ENCODE assay signal across 9 cellular contexts in the genomic region with DNA sequence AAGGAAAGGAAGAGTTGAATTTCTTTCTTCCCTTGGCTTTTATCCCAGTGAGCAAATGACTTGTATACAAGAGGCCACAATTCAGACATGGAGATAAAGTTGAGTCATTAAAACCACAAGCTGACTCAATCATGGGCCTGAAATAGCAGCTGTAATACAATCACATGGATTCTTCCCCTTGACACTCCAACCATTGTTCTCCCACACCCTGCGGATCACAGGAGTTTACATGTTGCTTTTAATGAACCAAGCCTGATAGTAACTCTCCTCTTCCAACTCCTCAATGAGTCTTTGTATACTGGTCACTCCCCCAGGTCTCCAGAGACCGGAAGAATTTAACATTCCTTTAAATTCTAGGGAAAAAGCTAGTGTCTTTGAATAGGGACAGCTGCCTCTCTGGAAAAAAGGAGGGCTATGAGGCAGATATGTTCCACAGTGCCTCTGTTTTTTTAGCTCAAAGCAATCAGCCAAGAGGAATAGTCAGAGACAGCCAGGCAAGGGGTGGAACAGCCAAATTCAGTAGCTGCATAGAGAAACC. TPM values are rescaled to one million over a fixed set of nuclear protein-coding genes. Genes with fewer than 3 reads are reported as not detected.
DNase-seq lines count a peak whose midpoint lies in the region; ATAC-seq and TF ChIP-seq lines count a peak whose summit lies in the region.
"Had no signal": no experiment of that assay in that cellular context is flagged by ENCODE, and none has a peak within 500 bp of the region (broad histone marks: within the 10 kb centered on the region; RNA-seq: fewer than 3 reads in every experiment).

No MANE protein-coding gene starts in this region.

- H3K27me3 Mint-ChIP-seq in nephron (ENCODE audit: low read depth) = no peaks in the 10 kb centered on the region

- in situ Hi-C loops in SK-MEL-5 (cut with HindIII; ENCODE audit: low pct_unique_long_range_greater_than_20kb, low sequenced_read_pairs) = no loop called here

- ATAC-seq in esophagus mucosa = peak; percentile 85
- ATAC-seq in HG03460 (IDR thresholded peaks at IDR 0.05; ENCODE audit: unreplicated experiment) = no peak

- H3K27ac Mint-ChIP-seq in nephron = no peak overlapping the region

- H3K9me3 Mint-ChIP-seq in nephron = no peaks in the 10 kb centered on the region

- peaks cover 72% of the 10 kb centered on the region for H3K36me3 Mint-ChIP-seq in nephron (ENCODE audit: low read depth)

- peaks cover 96% of the 10 kb centered on the region for H3K4me1 Mint-ChIP-seq in nephron

- H3K4me3 Mint-ChIP-seq in nephron = peak overlapping the region in 2 of 3 experiments; percentile 17 to 18

- DNase-seq in NCI-H526 (lab: John Stamatoyannopoulos, UW) (peak; percentile 41 to 43), NCI-H526 treated with DMSO at 0.1 percent for 48 hours (lab: John Stamatoyannopoulos, UW) (no peak), SK-MEL-5 (ENCODE audit: low read depth, low spot score) (peak; percentile 100), SHP77 treated with DMSO at 0.1 percent for 48 hours (lab: John Stamatoyannopoulos, UW) (no peak), mesenteric fat pad (ENCODE audit: low spot score) (no peak)
- DNase-seq: DND-41 had no signal

- no peak for TF ChIP-seq CTCF in nephron (IDR thresholded peaks at IDR 0.05; ENCODE audit: unreplicated experiment in 3 of 3)

RNA-seq across cellular contexts. Expression of a gene that starts 32.4 kb away (rescaled TPM):
- 0.05 and 0.19 TPM in 2 replicates for total RNA-seq in SK-MEL-5 (2014; rRNA removed; shearing (Covaris generic))
- polyA plus RNA-seq in SK-MEL-5 (2015; cell fraction: cytosol; rRNA removed) = 0.13 TPM in 1 of 2 replicates, not detected in the other
- not detected in 2 replicates for polyA plus RNA-seq in SK-MEL-5 (2015; cell fraction: nucleus; rRNA removed)
- total RNA-seq in esophagus mucosa (1.0 TPM), mesenteric fat pad (1.1 TPM)

RNA-seq across cellular contexts. Expression of a gene that starts 36.5 kb away (rescaled TPM):
- 0.11 TPM in 1 of 2 replicates, not detected in the other for total RNA-seq in SK-MEL-5 (2014; rRNA removed; shearing (Covaris generic))
- polyA plus RNA-seq in SK-MEL-5 (2015; cell fraction: cytosol; rRNA removed) = not detected in 2 replicates
- polyA plus RNA-seq in SK-MEL-5 (2015; cell fraction: nucleus; rRNA removed) = 0.26 TPM in 1 of 2 replicates, not detected in the other
- total RNA-seq in esophagus mucosa (1.1 TPM), mesenteric fat pad (1.7 TPM)

RNA-seq across cellular contexts. Expression of a gene that starts 45.5 kb away (rescaled TPM):
- total RNA-seq in SK-MEL-5 (2014; rRNA removed; shearing (Covaris generic)) = 9.8 and 12.5 TPM in 2 replicates
- polyA plus RNA-seq in SK-MEL-5 (2015; cell fraction: cytosol; rRNA removed) = 26.9 and 36.1 TPM in 2 replicates
- 0.19 and 4.5 TPM in 2 replicates for polyA plus RNA-seq in SK-MEL-5 (2015; cell fraction: nucleus; rRNA removed)
- 38.8 TPM for total RNA-seq in esophagus mucosa
- 46.8 TPM for total RNA-seq in mesenteric fat pad

Comparison
In these comparisons a context has a peak if more than half of its experiments do, and no peak if none do; other contexts are left out.
1. DNase-seq: peak in NCI-H526 (2 of 2) and SK-MEL-5 (single experiment); none in NCI-H526 treated with DMSO at 0.1 percent for 48 hours (single experiment), SHP77 treated with DMSO at 0.1 percent for 48 hours (single experiment) and mesenteric fat pad (single experiment).